ENCODE assay signal across 8 cellular contexts in genomic region chr12:54324617-54325441, GRCh38. TPM values are rescaled to one million over a fixed set of nuclear protein-coding genes. Genes with fewer than 3 reads are reported as not detected.
DNase-seq lines count a peak whose midpoint lies in the region; ATAC-seq, FAIRE-seq and TF ChIP-seq lines count a peak whose summit lies in the region.

TSS of gene COPZ1 (plus strand) at chr12:54325131. CDS start at chr12:54325164, 33 bp downstream.

- peaks cover 0 to 18% (median 4%) of the 10 kb centered on the region in 3 donors for H3K4me1 ChIP-seq in pancreas
- peaks cover 0 to 42% (median 22%) of the 10 kb centered on the region in 4 donors for H3K4me1 ChIP-seq in tibial artery

- 2% methylated on average over 34 of the region's 34 CpGs for WGBS in pancreas, 2 donors

- DNase-seq in NCI-H1417 (lab: John Stamatoyannopoulos, UW) (peak; percentile 99 to 100 (median 99)), SW 1271 (lab: John Stamatoyannopoulos, UW) (peak; percentile 99 to 100), Right ventricle myocardium superior (peak; percentile 96), pancreas (peak; percentile 91 to 97 (median 95)), tibial artery (peak; percentile 97 to 98)
- DNase-seq in activated naive CD8-positive, alpha-beta T cell treated with anti-CD3 and anti-CD28 coated beads, Interleukin-2, amount 50 U/mL, for 16 hours (ENCODE audit: low read depth, low spot score) = peak; percentile 86

- peak within 1 kb of the TSS; percentile 53 to 78 (median 62) for H3K4me3 ChIP-seq in pancreas
- H3K4me3 ChIP-seq in tibial artery = peak within 1 kb of the TSS; percentile 77 to 86

- peak; percentile 99 for ATAC-seq in HG02763 (IDR thresholded peaks at IDR 0.05; ENCODE audit: unreplicated experiment)
- peak; percentile 98 for ATAC-seq in Right ventricle myocardium superior (ENCODE audit: poor library complexity)
- ATAC-seq in pancreas = peak; percentile 94 to 96 (median 94)

- H3K27me3 ChIP-seq in pancreas (no peaks in the 10 kb centered on the region), tibial artery (no peaks in the 10 kb centered on the region)

- intact Hi-C loops in Right ventricle myocardium superior (cut with DNase I) = no loop called here
- intact Hi-C loops in pancreas (cut with DNase I) = no loop called here
- intact Hi-C loops in tibial artery (cut with DNase I; ENCODE audit: low total_unique reads) = loop anchor here (5.0 kb wide), 1 partner anchor 38 kb away; no protein-coding TSS in a partner anchor

- peak; percentile 85 for TF ChIP-seq CTCF in GM12874 (IDR thresholded peaks at IDR 0.05; ENCODE audit: insufficient read depth, low read depth, low read length)
- TF ChIP-seq CTCF in pancreas (IDR thresholded peaks at IDR 0.05) = peak; percentile 51 to 61 (median 54)
- peak; percentile 54 to 59 for TF ChIP-seq CTCF in tibial artery (IDR thresholded peaks at IDR 0.05)

- no peaks in the 10 kb centered on the region for H3K9me3 ChIP-seq in pancreas
- H3K9me3 ChIP-seq in tibial artery = no peaks in the 10 kb centered on the region

- FAIRE-seq in pancreas (lab: Jason Lieb, UNC) = peak; percentile 87

- no peaks in the 10 kb centered on the region for H3K36me3 ChIP-seq in pancreas
- peaks cover 0 to 5% (median 0%) of the 10 kb centered on the region in 3 donors for H3K36me3 ChIP-seq in tibial artery

- peak within 1 kb of the TSS; percentile 79 to 93 (median 90) for H3K27ac ChIP-seq in pancreas
- H3K27ac ChIP-seq in tibial artery = peak within 1 kb of the TSS; percentile 82 to 90

RNA-seq across cellular contexts. Expression of gene COPZ1, which starts in this region (rescaled TPM):
- total RNA-seq in Right ventricle myocardium superior (116 TPM), pancreas (100 to 1,000 TPM in 5 of 6 donors, 10 to 100 TPM in 1; 76.6 to 115 (median 110) TPM)
- polyA plus RNA-seq in pancreas = 10 to 100 TPM; 44.6 to 86.6 TPM

Comparison
In these comparisons a context has a peak if more than half of its experiments do, and no peak if none do; other contexts are left out.
1. Peak in every context shown above with its lines: DNase-seq, ATAC-seq, H3K4me3 ChIP-seq and H3K27ac ChIP-seq.